ENCODE assay signal across 9 cellular contexts in the genomic region with DNA sequence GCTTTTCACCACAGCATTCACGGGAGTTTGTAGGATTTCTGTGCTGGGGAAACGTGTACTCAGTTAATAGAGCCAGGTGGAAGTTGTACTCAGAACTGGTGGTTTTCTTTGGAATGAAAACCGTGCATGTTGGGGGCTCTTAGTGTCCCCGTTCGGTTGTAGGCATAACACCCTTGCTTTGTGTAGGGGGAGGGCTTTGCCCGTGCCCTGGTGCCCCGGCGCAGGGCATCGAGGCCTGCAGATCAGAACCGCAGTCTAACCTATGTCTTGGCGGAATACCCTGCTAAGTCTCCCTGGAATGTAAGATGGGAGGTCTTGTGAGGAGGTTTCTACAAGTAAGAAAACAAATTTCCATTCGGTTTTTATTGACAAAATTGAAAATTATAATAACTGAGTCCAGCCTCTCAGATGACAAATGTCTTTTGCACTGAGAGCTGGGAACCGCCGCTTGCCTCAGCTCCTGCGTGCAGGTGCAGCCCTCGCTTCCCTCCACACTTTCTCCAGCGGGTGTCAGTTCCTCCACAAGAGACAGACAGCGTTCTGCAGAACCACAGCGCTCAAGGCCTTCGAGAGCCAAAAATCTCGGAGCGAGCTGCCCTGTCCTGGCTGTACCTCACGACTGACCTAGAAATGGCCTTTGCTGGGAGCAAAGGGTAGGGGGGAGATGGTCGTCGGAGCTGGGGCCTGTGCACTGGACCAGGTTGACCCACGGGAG. TPM values are rescaled to one million over a fixed set of nuclear protein-coding genes. Genes with fewer than 3 reads are reported as not detected.
DNase-seq lines count a peak whose midpoint lies in the region; ATAC-seq and TF ChIP-seq lines count a peak whose summit lies in the region.
"Not testable (repeated sequence)": the region's sequence is repeated elsewhere in the genome, so short reads cannot be mapped to it uniquely, and the experiment has no call there.
"Had no signal": no experiment of that assay in that cellular context is flagged by ENCODE, and none has a peak within 500 bp of the region (broad histone marks: within the 10 kb centered on the region; RNA-seq: fewer than 3 reads in every experiment).

No MANE protein-coding gene starts in this region.

- peak overlapping the region; percentile 82 for H3K27ac ChIP-seq in CD8-positive, alpha-beta T cell (ENCODE audit: low read depth, low read length)
- H3K27ac ChIP-seq in RWPE2 (ENCODE audit: poor library complexity, severe bottlenecking), result peak overlapping the region; percentile 77
- H3K27ac ChIP-seq in iPS DF 6.9 (ENCODE audit: low read length), result not testable (repeated sequence)

- CTCF ChIA-PET in CD8-positive, alpha-beta T cell (lab: Charles Lee), result not testable (repeated sequence)

- H3K27me3 Mint-ChIP-seq in CD8-positive, alpha-beta T cell (ENCODE audit: low read depth); HFFc6 (ENCODE audit: insufficient read depth); activated naive CD4-positive, alpha-beta T cell treated with anti-CD3 and anti-CD28 coated beads, Interleukin-2, amount 50 U/mL, for 24 hours; effector memory CD8-positive, alpha-beta T cell; stimulated activated naive CD8-positive, alpha-beta T cell treated with anti-CD3 and anti-CD28 coated beads, Interleukin-15, amount 100 ng/mL, for 72 hours: not testable (repeated sequence)

- H3K9me3 ChIP-seq in CD8-positive, alpha-beta T cell (ENCODE audit: low read length); RWPE2 (ENCODE audit: severe bottlenecking); iPS DF 6.9 (ENCODE audit: control insufficient read depth, insufficient read depth, low read length); neuron (ENCODE audit: low read length): not testable (repeated sequence)

- peak overlapping the region; percentile 68 for H3K4me3 ChIP-seq in CD8-positive, alpha-beta T cell (ENCODE audit: low read depth, low read length)
- H3K4me3 ChIP-seq in RWPE2 (ENCODE audit: severe bottlenecking) (peak overlapping the region; percentile 36), iPS DF 6.9 (ENCODE audit: low read length) (peak overlapping the region; percentile 37; the same call in 1 of the 2 replicates), neuron (ENCODE audit: low read length) (peak overlapping the region; percentile 36)

- POLR2A ChIA-PET in CD8-positive, alpha-beta T cell (lab: Charles Lee), result not testable (repeated sequence)

- H3K27ac Mint-ChIP-seq in CD8-positive, alpha-beta T cell, result peak overlapping the region; percentile 97
- H3K27ac Mint-ChIP-seq in HFFc6, result peak overlapping the region; percentile 95
- H3K27ac Mint-ChIP-seq in activated naive CD4-positive, alpha-beta T cell treated with anti-CD3 and anti-CD28 coated beads, Interleukin-2, amount 50 U/mL, for 24 hours, result peak overlapping the region; percentile 99
- H3K27ac Mint-ChIP-seq in effector memory CD8-positive, alpha-beta T cell, result peak overlapping the region; percentile 99
- H3K27ac Mint-ChIP-seq in stimulated activated naive CD8-positive, alpha-beta T cell treated with anti-CD3 and anti-CD28 coated beads, Interleukin-15, amount 100 ng/mL, for 72 hours, result peak overlapping the region; percentile 100

- H3K4me3 Mint-ChIP-seq in CD8-positive, alpha-beta T cell, result peak overlapping the region; percentile 91
- H3K4me3 Mint-ChIP-seq in HFFc6, result peak overlapping the region; percentile 90
- peak overlapping the region; percentile 89 for H3K4me3 Mint-ChIP-seq in activated naive CD4-positive, alpha-beta T cell treated with anti-CD3 and anti-CD28 coated beads, Interleukin-2, amount 50 U/mL, for 24 hours
- H3K4me3 Mint-ChIP-seq in effector memory CD8-positive, alpha-beta T cell, result peak overlapping the region; percentile 89 to 95
- peak overlapping the region; percentile 90 to 92 for H3K4me3 Mint-ChIP-seq in stimulated activated naive CD8-positive, alpha-beta T cell treated with anti-CD3 and anti-CD28 coated beads, Interleukin-15, amount 100 ng/mL, for 72 hours

- H2AFZ ChIP-seq in neuron (ENCODE audit: low read depth, low read length), result not testable (repeated sequence)

- H3K9me3 Mint-ChIP-seq in CD8-positive, alpha-beta T cell; HFFc6; activated naive CD4-positive, alpha-beta T cell treated with anti-CD3 and anti-CD28 coated beads, Interleukin-2, amount 50 U/mL, for 24 hours; effector memory CD8-positive, alpha-beta T cell; stimulated activated naive CD8-positive, alpha-beta T cell treated with anti-CD3 and anti-CD28 coated beads, Interleukin-15, amount 100 ng/mL, for 72 hours: not testable (repeated sequence)

- not testable (repeated sequence) for DNase-seq in CD8-positive, alpha-beta T cell; HFFc6; RWPE2 (ENCODE audit: low spot score); effector memory CD8-positive, alpha-beta T cell; iPS DF 6.9 (ENCODE audit: low read depth, low spot score)
- peak in 1 of 2 donors; percentile 15 for DNase-seq in stimulated activated naive CD8-positive, alpha-beta T cell treated with anti-CD3 and anti-CD28 coated beads, Interleukin-15, amount 100 ng/mL, for 72 hours

- H3K4me1 Mint-ChIP-seq in CD8-positive, alpha-beta T cell (ENCODE audit: low read depth); HFFc6 (ENCODE audit: low read depth); activated naive CD4-positive, alpha-beta T cell treated with anti-CD3 and anti-CD28 coated beads, Interleukin-2, amount 50 U/mL, for 24 hours; effector memory CD8-positive, alpha-beta T cell (ENCODE audit: low read depth in 2 of 2): not testable (repeated sequence)
- peaks cover 13% of the 10 kb centered on the region for H3K4me1 Mint-ChIP-seq in stimulated activated naive CD8-positive, alpha-beta T cell treated with anti-CD3 and anti-CD28 coated beads, Interleukin-15, amount 100 ng/mL, for 72 hours

- H3K27me3 ChIP-seq in CD8-positive, alpha-beta T cell (ENCODE audit: insufficient read depth, low read length); RWPE2 (ENCODE audit: insufficient read depth, poor library complexity, severe bottlenecking); iPS DF 6.9 (ENCODE audit: control insufficient read depth, insufficient read depth, low read length); neuron (ENCODE audit: insufficient read depth, low read length): not testable (repeated sequence)

- ATAC-seq in CD8-positive, alpha-beta T cell, result peak; percentile 19
- not testable (repeated sequence) for ATAC-seq in RWPE2 (ENCODE audit: low read depth)
- ATAC-seq in effector memory CD8-positive, alpha-beta T cell (replicated peaks), result peak; percentile 11
- peak; percentile 2 for ATAC-seq in stimulated activated naive CD8-positive, alpha-beta T cell treated with anti-CD3 and anti-CD28 coated beads, Interleukin-15, amount 100 ng/mL, for 72 hours

- H3K36me3 Mint-ChIP-seq in CD8-positive, alpha-beta T cell; HFFc6 (ENCODE audit: low read depth); activated naive CD4-positive, alpha-beta T cell treated with anti-CD3 and anti-CD28 coated beads, Interleukin-2, amount 50 U/mL, for 24 hours: not testable (repeated sequence)
- peaks cover 29% of the 10 kb centered on the region for H3K36me3 Mint-ChIP-seq in effector memory CD8-positive, alpha-beta T cell (ENCODE audit: insufficient read depth)

- not testable (repeated sequence) for H3K36me3 ChIP-seq in CD8-positive, alpha-beta T cell (ENCODE audit: insufficient read depth, low read length); RWPE2 (ENCODE audit: low read depth); iPS DF 6.9 (ENCODE audit: control insufficient read depth, insufficient read depth, low read length); neuron (ENCODE audit: insufficient read depth, low read length)

- H3K4me1 ChIP-seq in CD8-positive, alpha-beta T cell (ENCODE audit: insufficient read depth, low read length); RWPE2 (ENCODE audit: insufficient read depth, poor library complexity, severe bottlenecking); iPS DF 6.9 (ENCODE audit: control insufficient read depth, insufficient read depth, low read length); neuron (ENCODE audit: insufficient read depth, low read length): not testable (repeated sequence)

- no CpG with 5 or more reads among the region's 26 CpGs for WGBS in iPS DF 6.9 (ENCODE audit: insufficient coverage, insufficient read length)

- not testable (repeated sequence) for TF ChIP-seq CTCF in CD8-positive, alpha-beta T cell (IDR thresholded peaks at IDR 0.05); HFFc6 (IDR thresholded peaks at IDR 0.05); RWPE2 (IDR thresholded peaks at IDR 0.05; ENCODE audit: poor library complexity, severe bottlenecking)

- intact Hi-C loops in CD8-positive, alpha-beta T cell (cut with DNase I, micrococcal nuclease), result not testable (repeated sequence)

RNA-seq across cellular contexts. Expression of gene PPIAL4E, which starts 40.1 kb away (rescaled TPM):
- total RNA-seq in CD8-positive, alpha-beta T cell, result not detected
- not detected for total RNA-seq in HFFc6 (2021; fragmentation: NEBNext Ultra II Directional; extraction: Animal tissue kit (Norgen Biotek cat#: 25700))
- total RNA-seq: SJCRH30 had no signal

RNA-seq across cellular contexts. Expression of gene NBPF15, which starts 47.9 kb away (rescaled TPM):
- total RNA-seq in CD8-positive, alpha-beta T cell, result 10 to 100 TPM; 46.2 to 53.5 TPM
- total RNA-seq in HFFc6 (2021; fragmentation: NEBNext Ultra II Directional; extraction: Animal tissue kit (Norgen Biotek cat#: 25700)), result 10 to 100 TPM; 28.3 to 32.3 (median 29.9) TPM
